In genomic region chr5:95883185-95884020, GRCh38 we compare ENCODE assay signal across 11 cellular contexts.
DNase-seq lines count a peak whose midpoint lies in the region; ATAC-seq and TF ChIP-seq lines count a peak whose summit lies in the region.
"Had no signal": no experiment of that assay in that cellular context is flagged by ENCODE, and none has a peak within 500 bp of the region (broad histone marks: within the 10 kb centered on the region; RNA-seq: fewer than 3 reads in every experiment).

No MANE protein-coding gene starts in this region.

- H3K4me2 ChIP-seq in GM23248 (ENCODE audit: unreplicated experiment) = peak overlapping the region; percentile 6

- in situ Hi-C loops in GM23248 (cut with MboI) = no loop called here

- H3K27me3 ChIP-seq in GM23248 (replicated peaks; ENCODE audit: insufficient read depth) = no peaks in the 10 kb centered on the region

- H3K36me3 Mint-ChIP-seq in progenitor cell of endocrine pancreas (ENCODE audit: insufficient read depth) = peaks cover 23% of the 10 kb centered on the region

- TF ChIP-seq CTCF in LNCaP clone FGC (IDR thresholded peaks at IDR 0.05; ENCODE audit: control insufficient read depth, extremely low read depth, insufficient read depth) (no peak), progenitor cell of endocrine pancreas (IDR thresholded peaks at IDR 0.05; ENCODE audit: unreplicated experiment) (no peak)

- no peak overlapping the region for H3K4me3 Mint-ChIP-seq in progenitor cell of endocrine pancreas (ENCODE audit: low read depth)

- no peak overlapping the region for H3K4me3 ChIP-seq in GM23248
- H3K4me3 ChIP-seq in LNCaP clone FGC (ENCODE audit: low read depth, low read length) = no peak overlapping the region

- no peak overlapping the region for H2AFZ ChIP-seq in GM23248

- H3K27ac ChIP-seq in GM23248 = peak overlapping the region; percentile 58

- H3K27ac Mint-ChIP-seq in progenitor cell of endocrine pancreas = peak overlapping the region; percentile 23

- H3K9me2 ChIP-seq in GM23248 (ENCODE audit: insufficient read depth) = no peaks in the 10 kb centered on the region

- 96 to 99% methylated on average over 4 of the region's 4 CpGs for WGBS in GM23248 (ENCODE audit: low coverage in 1 of 2, low lambda C conversion rate in 2 of 2, missing lambda C conversion rate in 2 of 2), 2 experiments

- no peaks in the 10 kb centered on the region for H3K27me3 Mint-ChIP-seq in progenitor cell of endocrine pancreas

- intact Hi-C loops in head of caudate nucleus (cut with DNase I) = no loop called here

- DNase-seq in GM23248 (no peak), LNCaP clone FGC (ENCODE audit: low read depth) (peak; percentile 23), progenitor cell of endocrine pancreas (ENCODE audit: low spot score, unreplicated experiment) (no peak), NCI-H2029 (lab: John Stamatoyannopoulos, UW) (no peak), head of caudate nucleus (no peak), HK-2 (ENCODE audit: unreplicated experiment) (no peak)
- DNase-seq: cerebellar nuclear complex, hippocampal formation, NCI-H1092 had no signal

- H3K9me3 Mint-ChIP-seq in progenitor cell of endocrine pancreas (ENCODE audit: low read depth) = peaks cover 4% of the 10 kb centered on the region

- H3K4me1 ChIP-seq in GM23248 (ENCODE audit: insufficient read depth) = peaks cover 32% of the 10 kb centered on the region

- peak; percentile 31 for ATAC-seq in GM18867 (IDR thresholded peaks at IDR 0.05; ENCODE audit: unreplicated experiment)
- no peak for ATAC-seq in HG02938 (IDR thresholded peaks at IDR 0.05; ENCODE audit: unreplicated experiment)

- H3K36me3 ChIP-seq in GM23248 (ENCODE audit: low read depth) = peaks cover 55% of the 10 kb centered on the region

- no peaks in the 10 kb centered on the region for H3K9me3 ChIP-seq in GM23248 (ENCODE audit: low read depth)

- H4K20me1 ChIP-seq in GM23248 (ENCODE audit: insufficient read depth) = no peaks in the 10 kb centered on the region

- H3K9ac ChIP-seq in GM23248 = peak overlapping the region; percentile 18; the same call in 1 of the 2 replicates

- peaks cover 43% of the 10 kb centered on the region for H3K79me2 ChIP-seq in GM23248 (ENCODE audit: insufficient read depth)

- H3K4me1 Mint-ChIP-seq in progenitor cell of endocrine pancreas (ENCODE audit: low read depth) = peaks cover 57% of the 10 kb centered on the region

- peaks cover 99% of the 10 kb centered on the region for H3F3A ChIP-seq in GM23248 (ENCODE audit: insufficient read depth)
